27 cellular contexts compared by ENCODE assay signal in the genomic region with DNA sequence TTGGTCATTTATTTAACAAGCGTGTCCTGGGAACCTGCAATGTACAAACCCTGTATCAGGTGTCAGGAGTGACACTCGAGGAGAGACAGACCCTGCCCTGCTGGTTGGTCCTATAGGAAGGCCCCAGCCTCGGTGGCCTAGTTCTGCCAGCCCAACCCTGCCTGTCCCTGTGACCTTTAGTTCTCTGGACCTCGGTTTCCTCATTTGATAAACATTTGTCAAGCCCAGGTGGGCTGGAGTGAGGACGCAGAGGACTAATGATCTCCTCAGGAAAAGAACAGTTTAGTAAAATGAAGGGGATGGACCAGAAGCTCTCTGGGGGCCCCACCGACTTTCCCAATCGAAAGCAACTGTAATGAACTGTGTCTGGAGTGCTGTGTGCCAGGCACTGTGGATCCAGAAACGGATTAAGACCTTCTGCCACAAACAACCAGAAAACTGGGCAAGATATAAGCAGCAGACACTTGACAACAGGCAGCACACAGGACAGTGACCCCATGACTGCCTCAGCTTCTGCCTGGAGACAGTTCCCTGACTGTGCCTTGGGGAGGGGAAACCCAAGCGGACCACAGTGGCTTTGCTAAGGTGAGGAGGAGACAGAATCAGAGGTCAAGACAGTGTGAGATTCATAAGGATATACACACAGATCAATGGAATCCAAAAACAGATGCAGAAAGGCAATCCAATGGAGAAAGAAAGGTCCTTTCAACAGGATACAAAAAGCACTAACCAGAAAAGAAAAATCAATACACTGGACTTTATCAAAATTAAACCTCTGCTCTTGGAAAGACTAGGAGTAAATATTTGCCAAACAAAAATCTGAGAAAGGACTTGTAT. TPM values are rescaled to one million over a fixed set of nuclear protein-coding genes. Genes with fewer than 3 reads are reported as not detected.
A peak's percentile ranks its signal among the peaks of the same experiment; 100 is the strongest.
DNase-seq lines count a peak whose midpoint lies in the region; ATAC-seq, FAIRE-seq and TF ChIP-seq lines count a peak whose summit lies in the region.
"Had no signal": no experiment of that assay in that cellular context is flagged by ENCODE, and none has a peak within 500 bp of the region (broad histone marks: within the 10 kb centered on the region; RNA-seq: fewer than 3 reads in every experiment).

No MANE protein-coding gene starts in this region.

- no peak for ATAC-seq in Right ventricle myocardium superior (ENCODE audit: poor library complexity)
- ATAC-seq in right lobe of liver, result peak; percentile 44 to 67 (median 58)
- no peak for ATAC-seq in HG02763 (IDR thresholded peaks at IDR 0.05; ENCODE audit: unreplicated experiment)
- ATAC-seq: activated T-cell treated with anti-CD3 and anti-CD28 coated beads, Interleukin-2, amount 50 U/mL, for 4 hours; natural killer cell treated with Interleukin-12 subunit alpha and Interleukin-12 subunit beta and Interleukin-15 and Interleukin-18, amount 100 ng/mL, for 72 hours; pancreas had no signal

- TF ChIP-seq POLR2A in H1 (IDR thresholded peaks at IDR 0.05; ENCODE audit: control extremely low read depth in 1 of 2, low read depth in 2 of 2, low read length in 2 of 2), result no peak
- no peak for TF ChIP-seq POLR2A in right lobe of liver (IDR thresholded peaks at IDR 0.05)
- TF ChIP-seq POLR2A in stomach (IDR thresholded peaks at IDR 0.05), result no peak
- TF ChIP-seq POLR2A in prostate gland (IDR thresholded peaks at IDR 0.05), result no peak

- H3K4me1 ChIP-seq in cardiac muscle cell (ENCODE audit: low read depth) (peaks cover 35% of the 10 kb centered on the region), H1 (replicated peaks in 1 of 4; ENCODE audit: control insufficient read depth in 3 of 4, insufficient read depth in 4 of 4, low read length in 3 of 4) (peaks cover 4 to 26% (median 10%) of the 10 kb centered on the region in 4 experiments; a peak in 6 of 7 replicates), right lobe of liver (peaks cover 0 to 58% (median 14%) of the 10 kb centered on the region in 4 donors), stomach (peaks cover 42 to 70% (median 64%) of the 10 kb centered on the region in 4 donors), prostate gland (replicated peaks) (no peaks in the 10 kb centered on the region)

- H3K27ac ChIP-seq in cardiac muscle cell, result peak overlapping the region; percentile 7
- no peak overlapping the region for H3K27ac ChIP-seq in H1 (ENCODE audit: low read depth, low read length)
- peak overlapping the region; percentile 46 to 79 (median 55) for H3K27ac ChIP-seq in right lobe of liver
- peak overlapping the region in 4 of 5 donors; percentile 1 to 74 (median 64) for H3K27ac ChIP-seq in stomach
- H3K27ac ChIP-seq in prostate gland, result no peak overlapping the region
- H3K27ac ChIP-seq: breast epithelium, coronary artery, suprapubic skin had no signal

- H3K27me3 ChIP-seq in cardiac muscle cell, result no peaks in the 10 kb centered on the region
- no peaks in the 10 kb centered on the region for H3K27me3 ChIP-seq in H1 (replicated peaks in 1 of 4; ENCODE audit: control insufficient read depth in 3 of 4, extremely low read depth in 1 of 4, insufficient read depth in 3 of 4, low read length in 3 of 4)
- H3K27me3 ChIP-seq in right lobe of liver, result no peaks in the 10 kb centered on the region
- peaks cover 0 to 19% (median 2%) of the 10 kb centered on the region in 3 donors for H3K27me3 ChIP-seq in stomach
- H3K27me3 ChIP-seq in prostate gland (replicated peaks; ENCODE audit: insufficient read depth), result no peaks in the 10 kb centered on the region
- H3K27me3 ChIP-seq: breast epithelium, pancreas, suprapubic skin had no signal

- FAIRE-seq in H1 (lab: Jason Lieb, UNC), result no peak
- FAIRE-seq: G401.6, pancreas had no signal

- TF ChIP-seq CTCF in cardiac muscle cell (IDR thresholded peaks at IDR 0.05; ENCODE audit: low read depth, low read length), result no peak
- TF ChIP-seq CTCF in H1 (IDR thresholded peaks at IDR 0.05; ENCODE audit: control extremely low read depth in 1 of 3, insufficient read depth in 1 of 3, low read depth in 1 of 3, low read length in 3 of 3), result no peak
- no peak for TF ChIP-seq CTCF in right lobe of liver (IDR thresholded peaks at IDR 0.05)
- no peak for TF ChIP-seq CTCF in stomach (IDR thresholded peaks at IDR 0.05)
- TF ChIP-seq CTCF in prostate gland (IDR thresholded peaks at IDR 0.05), result no peak

- H2BK120ac ChIP-seq in H1 (replicated peaks; ENCODE audit: low read depth, low read length), result peak overlapping the region; percentile 38

- no peak overlapping the region for H3K56ac ChIP-seq in H1 (replicated peaks; ENCODE audit: insufficient read length, low read depth, low read length)

- DNase-seq in cardiac muscle cell (ENCODE audit: low read depth in 1 of 2, low spot score in 1 of 2), result no peak
- no peak for DNase-seq in Right ventricle myocardium superior
- DNase-seq in H1 (ENCODE audit: low read depth in 1 of 2, low spot score in 2 of 2), result no peak
- no peak for DNase-seq in right lobe of liver
- no peak for DNase-seq in stomach
- DNase-seq in stimulated activated CD4-positive, alpha-beta T cell treated with anti-CD3 and anti-CD28 coated beads, Interleukin-2, amount 100 ng/mL, for 48 hours, result no peak
- DNase-seq in prostate gland (ENCODE audit: low spot score), result no peak
- DNase-seq: activated naive CD4-positive, alpha-beta T cell treated with Interleukin-2 at 50 U/mL for 16 hours; activated T-cell treated with anti-CD3 and anti-CD28 coated beads, Interleukin-2, amount 50 U/mL, for 4 hours; AML-193; amniotic stem cell; DMS53; Karpas-422; NCI-H1694; NCI-H2171; NCI-H510A treated with DMSO at 0.1 percent for 48 hours; pancreas; stimulated activated CD4-positive, alpha-beta T cell treated with anti-CD3 and anti-CD28 coated beads, Interleukin-1b, Interleukin-23, amount 100 ng/mL, for 48 hours had no signal

- no peak overlapping the region for H2BK20ac ChIP-seq in H1 (ENCODE audit: low read length)

- no peak overlapping the region for H4K91ac ChIP-seq in H1 (replicated peaks; ENCODE audit: insufficient read length, low read length)

- H3K4me3 ChIP-seq in cardiac muscle cell (no peak overlapping the region), H1 (ENCODE audit: extremely low read depth in 1 of 4, insufficient read depth in 2 of 4, low read depth in 3 of 4, low read length in 4 of 4) (no peak overlapping the region), right lobe of liver (peak overlapping the region in 1 of 3 donors; percentile 39), stomach (no peak overlapping the region), prostate gland (no peak overlapping the region)
- H3K4me3 ChIP-seq: breast epithelium, coronary artery, pancreas, suprapubic skin had no signal

- no peak overlapping the region for H3K9ac ChIP-seq in H1 (replicated peaks in 1 of 4; ENCODE audit: extremely low read depth in 1 of 4, low read depth in 3 of 4, low read length in 3 of 4)

- H3K23ac ChIP-seq in H1 (ENCODE audit: insufficient read length), result no peak overlapping the region

- H2AK5ac ChIP-seq in H1 (ENCODE audit: low read depth, low read length), result peak overlapping the region; percentile 76; the same call in 1 of the 2 replicates

- no peaks in the 10 kb centered on the region for H3K36me3 ChIP-seq in cardiac muscle cell
- no peaks in the 10 kb centered on the region for H3K36me3 ChIP-seq in H1 (ENCODE audit: control insufficient read depth in 2 of 4, insufficient read depth in 4 of 4, low read length in 3 of 4)
- no peaks in the 10 kb centered on the region for H3K36me3 ChIP-seq in right lobe of liver
- no peaks in the 10 kb centered on the region for H3K36me3 ChIP-seq in stomach
- H3K36me3 ChIP-seq in prostate gland, result no peaks in the 10 kb centered on the region
- H3K36me3 ChIP-seq: breast epithelium, pancreas, suprapubic skin had no signal

- intact Hi-C loops in Right ventricle myocardium superior (cut with DNase I) (no loop called here), right lobe of liver (cut with DNase I) (no loop called here), stomach (cut with DNase I; ENCODE audit: low total_unique reads) (no loop called here), prostate gland (cut with DNase I) (no loop called here)

- no peak overlapping the region for H3K4ac ChIP-seq in H1 (replicated peaks; ENCODE audit: insufficient read length, low read depth, low read length)

- no peak overlapping the region for H4K8ac ChIP-seq in H1 (ENCODE audit: extremely low read depth, insufficient read depth, low read length)

- no peak overlapping the region for H2BK15ac ChIP-seq in H1 (ENCODE audit: low read length)

- TF ChIP-seq EP300 in H1 (IDR thresholded peaks at IDR 0.05; ENCODE audit: borderline replicate concordance in 1 of 2, low read depth in 2 of 2, low read length in 2 of 2) (no peak), stomach (IDR thresholded peaks at IDR 0.05) (no peak)

- H3K9me3 ChIP-seq in cardiac muscle cell (ENCODE audit: low read depth) (no peaks in the 10 kb centered on the region), H1 (ENCODE audit: insufficient read depth in 2 of 2, low read depth in 1 of 2, low read length in 1 of 2) (no peaks in the 10 kb centered on the region), right lobe of liver (no peaks in the 10 kb centered on the region), stomach (no peaks in the 10 kb centered on the region), prostate gland (no peaks in the 10 kb centered on the region)
- H3K9me3 ChIP-seq: breast epithelium, pancreas, suprapubic skin had no signal

- no peak overlapping the region for H2BK5ac ChIP-seq in H1 (ENCODE audit: low read depth, low read length)

- CTCF ChIA-PET in H1 (lab: Charles Lee; ENCODE audit: partially characterized antibody), result interaction anchor here (0.5 to 5.2 kb wide), 11 partner anchors 9 to 712 kb away, joined by 3 to 39 read pairs (median 3); no protein-coding TSS in a partner anchor

- peaks cover 6% of the 10 kb centered on the region; the same call in 1 of the 2 replicates for H3K23me2 ChIP-seq in H1 (ENCODE audit: low read depth, low read length)

- H3K14ac ChIP-seq in H1 (ENCODE audit: insufficient read length), result no peak overlapping the region

- WGBS in H1 (ENCODE audit: extremely low coverage in 1 of 2, insufficient coverage in 1 of 2, insufficient read length in 1 of 2, insufficient replicate concordance in 2 of 2, low coverage in 1 of 2, low lambda C conversion rate in 2 of 2, missing lambda C conversion rate in 1 of 2), 2 experiments, result 78% methylated on average over 9 of the region's 9 CpGs; no CpG with 5 or more reads in 1 of the 2 experiments
- WGBS in right lobe of liver (ENCODE audit: insufficient coverage, low coverage, low lambda C conversion rate, missing lambda C conversion rate), result 24% methylated on average over 8 of the region's 9 CpGs
- WGBS in stomach, 5 donors, result 28 to 50% (median 31%) methylated on average over 9 of the region's 9 CpGs
- WGBS in prostate gland, result 61% methylated on average over 9 of the region's 9 CpGs

- H4K5ac ChIP-seq in H1 (ENCODE audit: insufficient read length, low read depth, low read length), result no peak overlapping the region

- H2BK12ac ChIP-seq in H1 (ENCODE audit: low read depth, low read length), result peak overlapping the region; percentile 80; the same call in 1 of the 2 replicates

- TF ChIP-seq RAD21 in H1 (IDR thresholded peaks at IDR 0.05 in 1 of 2, conservative IDR thresholded peaks at IDR 0.05 in 1 of 2; ENCODE audit: low read depth in 2 of 2, low read length in 2 of 2), result no peak

- H3K4me2 ChIP-seq in H1 (ENCODE audit: insufficient read depth in 1 of 2, low read depth in 2 of 2, low read length in 2 of 2), result no peak overlapping the region

- H3K18ac ChIP-seq in H1 (ENCODE audit: extremely low read depth, low read length), result no peak overlapping the region

- H3K79me1 ChIP-seq in H1 (ENCODE audit: low read depth, low read length), result no peaks in the 10 kb centered on the region

- peaks cover 0 to 7% of the 10 kb centered on the region in 2 experiments for H4K20me1 ChIP-seq in H1 (replicated peaks in 1 of 2; ENCODE audit: control insufficient read depth in 1 of 2, insufficient read depth in 2 of 2, low read length in 2 of 2)

- no peaks in the 10 kb centered on the region; a peak in 1 of 4 replicates for H3K79me2 ChIP-seq in H1 (ENCODE audit: control insufficient read depth in 1 of 2, insufficient read depth in 2 of 2, low read length in 2 of 2)

- POLR2A ChIA-PET in H1 (lab: Charles Lee; ENCODE audit: partially characterized antibody), result interaction anchor here (0.7 to 2.1 kb wide), 4 partner anchors 8 to 19 kb away, joined by 4 to 8 read pairs (median 4); partner anchors contain the start of gene PRCD

- H2AFZ ChIP-seq in H1 (ENCODE audit: low read length), result no peak overlapping the region

RNA-seq across cellular contexts. Expression of gene PRCD, which starts 8.8 kb away (rescaled TPM):
- total RNA-seq in cardiac muscle cell (7.3 and 7.7 TPM in 2 replicates), Right ventricle myocardium superior (4.0 TPM), right lobe of liver (1 to 10 TPM in 1 of 6 experiments, under 1 TPM in 2, not detected in 3; 0.12 to 1.3 (median 0.22) TPM), stomach (1 to 10 TPM in 1 of 5 donors, under 1 TPM in 1, not detected in 3; 0.72 to 5.7 TPM), prostate gland (under 1 TPM; 0.36 to 0.85 TPM)
- polyA plus RNA-seq in cardiac muscle cell (13.3 and 14.4 TPM in 2 replicates), H1 (2011; rRNA removed) (0.77 and 1.1 TPM in 2 replicates), stomach (10 to 100 TPM in 1 of 3 donors, 1 to 10 TPM in 2; 3.6 to 12.2 (median 4.2) TPM)
- total RNA-seq in H1 (2021; fragmentation: NEBNext Ultra II Directional; extraction: Animal tissue kit (Norgen Biotek cat#: 25700)), result 1.4 and 2.1 TPM in 2 replicates
- polyA plus RNA-seq in H1 (2011; cell fraction: cytosol; rRNA removed), result 1.4 TPM
- 3.1 TPM for polyA plus RNA-seq in H1 (2011; cell fraction: nucleus; rRNA removed)
- 1.1 to 1.6 TPM (median 1.5 TPM) in 4 replicates for polyA plus RNA-seq in H1 (2012, experiment 1 of 2)
- polyA plus RNA-seq in H1 (2012, experiment 2 of 2), result 2.3 TPM
- polyA plus RNA-seq in H1 (2013, experiment 1 of 2), result 2.0 TPM
- 1.5 TPM for polyA plus RNA-seq in H1 (2013, experiment 2 of 2)
- polyA minus RNA-seq in H1 (2011; rRNA and poly(A)+ RNA removed), result 0.12 and 0.22 TPM in 2 replicates
- polyA minus RNA-seq in H1 (2011; cell fraction: cytosol; rRNA and poly(A)+ RNA removed), result not detected
- 3.5 TPM for polyA minus RNA-seq in H1 (2011; cell fraction: nucleus; rRNA and poly(A)+ RNA removed)
- total RNA-seq: A172; activated T-cell treated with anti-CD3 and anti-CD28 coated beads, Interleukin-2, amount 50 U/mL, for 4 hours; H4 had no signal

RNA-seq across cellular contexts. Expression of gene CYGB, which starts 11.1 kb away (rescaled TPM):
- total RNA-seq in cardiac muscle cell, result 7.4 and 10.3 TPM in 2 replicates
- 3.5 and 11.9 TPM in 2 replicates for polyA plus RNA-seq in cardiac muscle cell
- total RNA-seq in Right ventricle myocardium superior, result 34.2 TPM
- 3.7 and 4.0 TPM in 2 replicates for total RNA-seq in H1 (2021; fragmentation: NEBNext Ultra II Directional; extraction: Animal tissue kit (Norgen Biotek cat#: 25700))
- polyA plus RNA-seq in H1 (2011; rRNA removed), result 2.7 and 3.3 TPM in 2 replicates
- polyA plus RNA-seq in H1 (2011; cell fraction: cytosol; rRNA removed), result 1.7 TPM
- 1.7 TPM for polyA plus RNA-seq in H1 (2011; cell fraction: nucleus; rRNA removed)
- polyA plus RNA-seq in H1 (2012, experiment 1 of 2), result 1.4 to 3.4 TPM (median 2.9 TPM) in 4 replicates
- 4.0 TPM for polyA plus RNA-seq in H1 (2012, experiment 2 of 2)
- 2.8 TPM for polyA plus RNA-seq in H1 (2013, experiment 1 of 2)
- 2.8 TPM for polyA plus RNA-seq in H1 (2013, experiment 2 of 2)
- polyA minus RNA-seq in H1 (2011; rRNA and poly(A)+ RNA removed), result 0.19 and 1.4 TPM in 2 replicates
- polyA minus RNA-seq in H1 (2011; cell fraction: cytosol; rRNA and poly(A)+ RNA removed), result 0.66 TPM
- polyA minus RNA-seq in H1 (2011; cell fraction: nucleus; rRNA and poly(A)+ RNA removed), result 0.80 TPM
- total RNA-seq in right lobe of liver, result 1 to 10 TPM; 1.8 to 4.1 (median 3.1) TPM
- total RNA-seq in stomach, result 10 to 100 TPM in 3 of 5 donors, 1 to 10 TPM in 1, not detected in 1; 6.8 to 40.4 (median 28.4) TPM
- 100 to 1,000 TPM in 1 of 3 donors, 10 to 100 TPM in 1, 1 to 10 TPM in 1; 9.9 to 101 (median 65.1) TPM for polyA plus RNA-seq in stomach
- total RNA-seq in prostate gland, result 10 to 100 TPM in 1 of 2 donors, 1 to 10 TPM in 1; 7.0 to 13.8 TPM
- total RNA-seq: activated CD8-positive, alpha-beta memory T cell treated with anti-CD3 and anti-CD28 coated beads for 36 hours; activated T-cell treated with anti-CD3 and anti-CD28 coated beads, Interleukin-2, amount 50 U/mL, for 4 hours had no signal

RNA-seq across cellular contexts. Expression of gene ST6GALNAC2, which starts 37.1 kb away (rescaled TPM):
- total RNA-seq in cardiac muscle cell (0.11 and 1.0 TPM in 2 replicates), Right ventricle myocardium superior (6.1 TPM), right lobe of liver (1 to 10 TPM in 5 of 6 experiments, under 1 TPM in 1; 0.81 to 5.0 (median 2.3) TPM), stomach (10 to 100 TPM in 2 of 5 donors, 1 to 10 TPM in 3; 1.2 to 17.8 (median 3.6) TPM), prostate gland (10 to 100 TPM; 21.0 to 23.1 TPM)
- polyA plus RNA-seq in cardiac muscle cell (0.27 and 0.88 TPM in 2 replicates), H1 (2011; rRNA removed) (0.09 TPM in 1 of 2 replicates, not detected in the other), stomach (10 to 100 TPM in 1 of 3 donors, 1 to 10 TPM in 2; 3.9 to 17.1 (median 5.5) TPM)
- not detected in 2 replicates for total RNA-seq in H1 (2021; fragmentation: NEBNext Ultra II Directional; extraction: Animal tissue kit (Norgen Biotek cat#: 25700))
- not detected for polyA plus RNA-seq in H1 (2011; cell fraction: cytosol; rRNA removed)
- not detected for polyA plus RNA-seq in H1 (2011; cell fraction: nucleus; rRNA removed)
- not detected in 4 replicates for polyA plus RNA-seq in H1 (2012, experiment 1 of 2)
- not detected for polyA plus RNA-seq in H1 (2012, experiment 2 of 2)
- not detected for polyA plus RNA-seq in H1 (2013, experiment 1 of 2)
- not detected for polyA plus RNA-seq in H1 (2013, experiment 2 of 2)
- polyA minus RNA-seq in H1 (2011; rRNA and poly(A)+ RNA removed), result not detected in 2 replicates
- not detected for polyA minus RNA-seq in H1 (2011; cell fraction: cytosol; rRNA and poly(A)+ RNA removed)
- polyA minus RNA-seq in H1 (2011; cell fraction: nucleus; rRNA and poly(A)+ RNA removed), result not detected
- total RNA-seq: activated CD8-positive, alpha-beta memory T cell treated with anti-CD3 and anti-CD28 coated beads for 36 hours; activated T-cell treated with anti-CD3 and anti-CD28 coated beads, Interleukin-2, amount 50 U/mL, for 4 hours had no signal

RNA-seq across cellular contexts. Expression of gene RHBDF2, which starts 47.4 kb away (rescaled TPM):
- total RNA-seq in cardiac muscle cell (6.8 and 18.7 TPM in 2 replicates), Right ventricle myocardium superior (15.4 TPM), right lobe of liver (10 to 100 TPM in 3 of 6 experiments, 1 to 10 TPM in 3; 7.1 to 18.6 (median 11.0) TPM), stomach (100 to 1,000 TPM in 2 of 5 donors, 10 to 100 TPM in 3; 16.9 to 175 (median 43.8) TPM), prostate gland (10 to 100 TPM; 29.9 to 31.1 TPM)
- polyA plus RNA-seq in cardiac muscle cell (8.7 and 9.5 TPM in 2 replicates), H1 (2011; rRNA removed) (21.2 and 27.9 TPM in 2 replicates), stomach (10 to 100 TPM in 1 of 3 donors, 1 to 10 TPM in 2; 4.6 to 17.5 (median 9.2) TPM)
- total RNA-seq in H1 (2021; fragmentation: NEBNext Ultra II Directional; extraction: Animal tissue kit (Norgen Biotek cat#: 25700)), result 25.9 and 26.2 TPM in 2 replicates
- 15.5 TPM for polyA plus RNA-seq in H1 (2011; cell fraction: cytosol; rRNA removed)
- polyA plus RNA-seq in H1 (2011; cell fraction: nucleus; rRNA removed), result 46.6 TPM
- 16.4 to 25.4 TPM (median 22.4 TPM) in 4 replicates for polyA plus RNA-seq in H1 (2012, experiment 1 of 2)
- 15.6 TPM for polyA plus RNA-seq in H1 (2012, experiment 2 of 2)
- polyA plus RNA-seq in H1 (2013, experiment 1 of 2), result 30.8 TPM
- 30.3 TPM for polyA plus RNA-seq in H1 (2013, experiment 2 of 2)
- 12.5 and 16.5 TPM in 2 replicates for polyA minus RNA-seq in H1 (2011; rRNA and poly(A)+ RNA removed)
- polyA minus RNA-seq in H1 (2011; cell fraction: cytosol; rRNA and poly(A)+ RNA removed), result 16.4 TPM
- polyA minus RNA-seq in H1 (2011; cell fraction: nucleus; rRNA and poly(A)+ RNA removed), result 22.9 TPM

Comparison
In these comparisons a context has a peak if more than half of its experiments do, and no peak if none do; other contexts are left out.
1. H3K27ac ChIP-seq: peak in cardiac muscle cell (single experiment), right lobe of liver (3 of 3) and stomach (4 of 5); none in H1 (single experiment) and prostate gland (0 of 2).
2. ATAC-seq: peak in right lobe of liver (4 of 4); none in Right ventricle myocardium superior (single experiment) and HG02763 (single experiment).